In genomic region chr2:123715467-123715982, GRCh38 we compare ENCODE assay signal across 33 cellular contexts.
"Had no signal": no experiment of that assay in that cellular context is flagged by ENCODE, and none has a peak within 500 bp of the region (broad histone marks: within the 10 kb centered on the region; RNA-seq: fewer than 3 reads in every experiment).

No MANE protein-coding gene starts in this region.

- H3K27me3 Mint-ChIP-seq: activated CD4-positive, alpha-beta T cell treated with anti-CD3 and anti-CD28 coated beads for 36 hours; activated CD4-positive, alpha-beta T cell treated with anti-CD3 and anti-CD28 coated beads, Interleukin-2, amount 10 ng/mL, durations not matched to agents 7 days and 5 days; brain; central memory CD8-positive, alpha-beta T cell had no signal

- H3K36me3 ChIP-seq: adrenal gland, cardiac muscle cell had no signal

- H3K27ac ChIP-seq: adrenal gland, cardiac muscle cell had no signal

- H3K4me3 Mint-ChIP-seq: activated CD4-positive, alpha-beta T cell treated with anti-CD3 and anti-CD28 coated beads for 36 hours; activated CD4-positive, alpha-beta T cell treated with anti-CD3 and anti-CD28 coated beads, Interleukin-2, amount 10 ng/mL, durations not matched to agents 7 days and 5 days; activated CD8-positive, alpha-beta T cell treated with anti-CD3 and anti-CD28 coated beads, Interleukin-2, amount 10 ng/mL, durations not matched to agents 7 days and 5 days; activated naive CD4-positive, alpha-beta T cell treated with anti-CD3 and anti-CD28 coated beads for 36 hours; activated T-cell treated with anti-CD3 and anti-CD28 coated beads, Interleukin-2, amount 50 U/mL, for 4 hours; activated T-helper 1 cell treated with anti-CD3 and anti-CD28 coated beads, Interleukin-12 subunit alpha, Interleukin-12 subunit beta, Interleukin-2, Interleukin-4 antibody, amounts not matched to agents 30 ng/mL and 10 ng/mL and 1 ng/mL, durations not matched to agents 14 hours and 24 hours and 36 hours; brain; central memory CD8-positive, alpha-beta T cell; WTC11 had no signal

- H3K27ac Mint-ChIP-seq: activated CD4-positive, alpha-beta T cell treated with anti-CD3 and anti-CD28 coated beads for 36 hours; activated CD4-positive, alpha-beta T cell treated with anti-CD3 and anti-CD28 coated beads, Interleukin-2, amount 10 ng/mL, durations not matched to agents 7 days and 5 days; activated CD8-positive, alpha-beta T cell treated with anti-CD3 and anti-CD28 coated beads, Interleukin-2, amount 10 ng/mL, durations not matched to agents 7 days and 5 days; activated naive CD4-positive, alpha-beta T cell treated with anti-CD3 and anti-CD28 coated beads for 36 hours; activated naive CD4-positive, alpha-beta T cell treated with anti-CD3 and anti-CD28 coated beads, Interleukin-2, amount 50 U/mL, for 72 hours; activated T-helper 1 cell treated with anti-CD3 and anti-CD28 coated beads, Interleukin-12 subunit alpha, Interleukin-12 subunit beta, Interleukin-2, Interleukin-4 antibody, amounts not matched to agents 30 ng/mL and 10 ng/mL and 1 ng/mL, durations not matched to agents 14 hours and 24 hours and 36 hours; brain; WTC11 had no signal

- DNase-seq: activated CD4-positive, alpha-beta T cell treated with anti-CD3 and anti-CD28 coated beads for 36 hours; activated CD4-positive, alpha-beta T cell treated with anti-CD3 and anti-CD28 coated beads, Interleukin-2, amount 10 ng/mL, durations not matched to agents 7 days and 5 days; activated CD4-positive, alpha-beta T cell treated with anti-CD3 and anti-CD28 coated beads, Interleukin-2, amount 50 U/mL, for 48 hours; activated CD8-positive, alpha-beta T cell treated with anti-CD3 and anti-CD28 coated beads, Interleukin-2, amount 10 ng/mL, durations not matched to agents 7 days and 5 days; activated gamma-delta T cell treated with Interleukin-2 at 50 U/mL for 16 hours; activated naive CD4-positive, alpha-beta T cell treated with anti-CD3 and anti-CD28 coated beads for 36 hours; activated T-cell treated with anti-CD3 and anti-CD28 coated beads for 4 hours; activated T-cell treated with anti-CD3 and anti-CD28 coated beads, Interleukin-2, amount 50 U/mL, for 4 hours; adrenal gland; NCI-H1105; NCI-H1436; NCI-H1694; NCI-H1930; NCI-H2081 treated with DMSO at 0.1 percent for 48 hours; NCI-H226; NCI-H446 treated with DMSO at 0.1 percent for 48 hours; NCI-H524; NCI-H69; NCI-H82; SIG-M5; SW 1271; T-helper 1 cell; T-helper 2 cell; T1000 had no signal

- H3K4me3 ChIP-seq: adrenal gland, cardiac muscle cell, K562 had no signal

- H3K27me3 ChIP-seq: adrenal gland, cardiac muscle cell had no signal

- H3K9me3 ChIP-seq: adrenal gland had no signal

- H3K36me3 Mint-ChIP-seq: brain, WTC11 had no signal

- ATAC-seq: activated CD4-positive, alpha-beta T cell treated with anti-CD3 and anti-CD28 coated beads for 36 hours; activated CD4-positive, CD25-positive, alpha-beta regulatory T cell treated with anti-CD3 and anti-CD28 coated beads, Interleukin-2, amount 50 U/mL, for 24 hours; activated CD8-positive, alpha-beta T cell treated with anti-CD3 and anti-CD28 coated beads, Interleukin-2, amount 10 ng/mL, durations not matched to agents 7 days and 5 days; activated naive CD4-positive, alpha-beta T cell treated with anti-CD3 and anti-CD28 coated beads, Interleukin-2, amount 50 U/mL, for 72 hours; activated T-cell treated with anti-CD3 and anti-CD28 coated beads, Interleukin-2, amount 50 U/mL, for 4 hours; K562; Right ventricle myocardium inferior; WTC11 had no signal

- H3K4me1 ChIP-seq: adrenal gland had no signal

- FAIRE-seq: K562 had no signal

- H3K4me1 Mint-ChIP-seq: activated CD4-positive, alpha-beta T cell treated with anti-CD3 and anti-CD28 coated beads for 36 hours; activated CD4-positive, alpha-beta T cell treated with anti-CD3 and anti-CD28 coated beads, Interleukin-2, amount 10 ng/mL, durations not matched to agents 7 days and 5 days; central memory CD8-positive, alpha-beta T cell; WTC11 had no signal
